In genomic region chr6:28980137-28980796, GRCh38 we compare ENCODE assay signal across 8 cellular contexts. TPM values are rescaled to one million over a fixed set of nuclear protein-coding genes. Genes with fewer than 3 reads are reported as not detected.
DNase-seq lines count a peak whose midpoint lies in the region; ATAC-seq, FAIRE-seq and TF ChIP-seq lines count a peak whose summit lies in the region.

No MANE protein-coding gene starts in this region.

- peaks cover 23% of the 10 kb centered on the region for H3K27me3 Mint-ChIP-seq in activated naive CD4-positive, alpha-beta T cell treated with anti-CD3 and anti-CD28 coated beads for 36 hours (ENCODE audit: low read depth)
- H3K27me3 Mint-ChIP-seq in activated CD8-positive, alpha-beta T cell treated with anti-CD3 and anti-CD28 coated beads for 36 hours = peaks cover 27% of the 10 kb centered on the region

- no peak for TF ChIP-seq CTCF in activated CD8-positive, alpha-beta T cell treated with anti-CD3 and anti-CD28 coated beads for 36 hours (IDR thresholded peaks at IDR 0.05)
- TF ChIP-seq CTCF in tibial artery (IDR thresholded peaks at IDR 0.05) = no peak

- H3K27ac ChIP-seq in tibial artery = peak overlapping the region; percentile 71 to 75

- H3K4me3 ChIP-seq in iPS-18c (ENCODE audit: insufficient read depth, low read depth, low read length) = peak overlapping the region; percentile 80
- peak overlapping the region; percentile 54 to 68 for H3K4me3 ChIP-seq in tibial artery

- CTCF ChIA-PET in activated naive CD4-positive, alpha-beta T cell treated with anti-CD3 and anti-CD28 coated beads for 36 hours (lab: Charles Lee) = interaction anchor here (0.7 to 1.7 kb wide), 4 partner anchors 9 to 142 kb away, joined by 3 to 7 read pairs (median 3); no protein-coding TSS in a partner anchor
- CTCF ChIA-PET in activated CD8-positive, alpha-beta T cell treated with anti-CD3 and anti-CD28 coated beads for 36 hours (lab: Charles Lee) = interaction anchor here (0.8 to 4.7 kb wide), 6 partner anchors 11 to 142 kb away, joined by 3 to 30 read pairs (median 4); partner anchors contain the start of gene TRIM27

- no peak for FAIRE-seq in frontal cortex (lab: Jason Lieb, UNC)

- H3K4me1 Mint-ChIP-seq in activated naive CD4-positive, alpha-beta T cell treated with anti-CD3 and anti-CD28 coated beads for 36 hours (ENCODE audit: low read depth) = peaks cover 46% of the 10 kb centered on the region
- H3K4me1 Mint-ChIP-seq in activated CD8-positive, alpha-beta T cell treated with anti-CD3 and anti-CD28 coated beads for 36 hours (ENCODE audit: low read depth) = peaks cover 46% of the 10 kb centered on the region

- peaks cover 0 to 16% of the 10 kb centered on the region in 2 donors for H3K27me3 ChIP-seq in tibial artery

- POLR2A ChIA-PET in activated CD8-positive, alpha-beta T cell treated with anti-CD3 and anti-CD28 coated beads for 36 hours (lab: Charles Lee) = interaction anchor here (0.6 to 2.5 kb wide), 5 partner anchors 10 to 1115 kb away, joined by 3 to 13 read pairs (median 4); partner anchors contain the start of gene TRIM27

- H3K4me1 ChIP-seq in tibial artery = peaks cover 0 to 10% (median 0%) of the 10 kb centered on the region in 4 donors

- intact Hi-C loops in activated naive CD4-positive, alpha-beta T cell treated with anti-CD3 and anti-CD28 coated beads for 36 hours (cut with micrococcal nuclease) = loop anchor here (10.0 kb wide), 1 partner anchor 1505 kb away; the partner anchor contains the start of gene ZNF184
- intact Hi-C loops in activated CD8-positive, alpha-beta T cell treated with anti-CD3 and anti-CD28 coated beads for 36 hours (cut with micrococcal nuclease) = loop anchor here (2.0 to 10.0 kb wide), 4 partner anchors 29 to 145 kb away; no protein-coding TSS in a partner anchor
- intact Hi-C loops in tibial artery (cut with DNase I; ENCODE audit: low total_unique reads) = loop anchor here (5.0 kb wide), 1 partner anchor 38 kb away; no protein-coding TSS in a partner anchor

- no peak overlapping the region for H3K27ac Mint-ChIP-seq in activated naive CD4-positive, alpha-beta T cell treated with anti-CD3 and anti-CD28 coated beads for 36 hours
- H3K27ac Mint-ChIP-seq in activated CD8-positive, alpha-beta T cell treated with anti-CD3 and anti-CD28 coated beads for 36 hours = no peak overlapping the region

- H3K9me3 ChIP-seq in iPS-18c (ENCODE audit: control insufficient read depth, insufficient read depth, low read length) = no peaks in the 10 kb centered on the region
- no peaks in the 10 kb centered on the region for H3K9me3 ChIP-seq in tibial artery

- H3K9me3 Mint-ChIP-seq in activated naive CD4-positive, alpha-beta T cell treated with anti-CD3 and anti-CD28 coated beads for 36 hours = no peaks in the 10 kb centered on the region
- H3K9me3 Mint-ChIP-seq in activated CD8-positive, alpha-beta T cell treated with anti-CD3 and anti-CD28 coated beads for 36 hours = no peaks in the 10 kb centered on the region

- H3K36me3 Mint-ChIP-seq in activated naive CD4-positive, alpha-beta T cell treated with anti-CD3 and anti-CD28 coated beads for 36 hours (ENCODE audit: low read depth) = peaks cover 4% of the 10 kb centered on the region
- peaks cover 5% of the 10 kb centered on the region for H3K36me3 Mint-ChIP-seq in activated CD8-positive, alpha-beta T cell treated with anti-CD3 and anti-CD28 coated beads for 36 hours (ENCODE audit: low read depth)

- no peak for DNase-seq in activated naive CD4-positive, alpha-beta T cell treated with anti-CD3 and anti-CD28 coated beads for 36 hours
- no peak for DNase-seq in activated naive CD4-positive, alpha-beta T cell (lab: John Stamatoyannopoulos, UW)
- no peak for DNase-seq in activated CD8-positive, alpha-beta T cell treated with anti-CD3 and anti-CD28 coated beads for 36 hours
- DNase-seq in tibial artery = no peak
- no peak for DNase-seq in RPMI8226
- DNase-seq in SKM-1 (lab: John Stamatoyannopoulos, UW; ENCODE audit: unreplicated experiment) = no peak
- DNase-seq in frontal cortex (ENCODE audit: low spot score in 2 of 2) = no peak

- peak overlapping the region; percentile 88 for H3K4me3 Mint-ChIP-seq in activated naive CD4-positive, alpha-beta T cell treated with anti-CD3 and anti-CD28 coated beads for 36 hours
- H3K4me3 Mint-ChIP-seq in activated CD8-positive, alpha-beta T cell treated with anti-CD3 and anti-CD28 coated beads for 36 hours = peak overlapping the region; percentile 84

- H3K36me3 ChIP-seq in tibial artery = no peaks in the 10 kb centered on the region

- no peak for ATAC-seq in activated CD8-positive, alpha-beta T cell treated with anti-CD3 and anti-CD28 coated beads for 36 hours

RNA-seq across cellular contexts. Expression of gene ZNF311, which starts 24.8 kb away (rescaled TPM):
- total RNA-seq in activated naive CD4-positive, alpha-beta T cell treated with anti-CD3 and anti-CD28 coated beads for 36 hours = under 1 TPM; 0.57 to 0.69 TPM
- under 1 TPM; 0.31 to 0.43 TPM for total RNA-seq in activated CD8-positive, alpha-beta T cell treated with anti-CD3 and anti-CD28 coated beads for 36 hours
- total RNA-seq in frontal cortex = 6.9 TPM

RNA-seq across cellular contexts. Expression of gene TRIM27, which starts 56.5 kb away (rescaled TPM):
- total RNA-seq in activated naive CD4-positive, alpha-beta T cell treated with anti-CD3 and anti-CD28 coated beads for 36 hours = 10 to 100 TPM; 35.8 to 41.4 TPM
- total RNA-seq in activated CD8-positive, alpha-beta T cell treated with anti-CD3 and anti-CD28 coated beads for 36 hours = 10 to 100 TPM; 45.6 to 46.4 TPM
- 75.8 TPM for total RNA-seq in frontal cortex
